8 cellular contexts compared by ENCODE assay signal in the genomic region with DNA sequence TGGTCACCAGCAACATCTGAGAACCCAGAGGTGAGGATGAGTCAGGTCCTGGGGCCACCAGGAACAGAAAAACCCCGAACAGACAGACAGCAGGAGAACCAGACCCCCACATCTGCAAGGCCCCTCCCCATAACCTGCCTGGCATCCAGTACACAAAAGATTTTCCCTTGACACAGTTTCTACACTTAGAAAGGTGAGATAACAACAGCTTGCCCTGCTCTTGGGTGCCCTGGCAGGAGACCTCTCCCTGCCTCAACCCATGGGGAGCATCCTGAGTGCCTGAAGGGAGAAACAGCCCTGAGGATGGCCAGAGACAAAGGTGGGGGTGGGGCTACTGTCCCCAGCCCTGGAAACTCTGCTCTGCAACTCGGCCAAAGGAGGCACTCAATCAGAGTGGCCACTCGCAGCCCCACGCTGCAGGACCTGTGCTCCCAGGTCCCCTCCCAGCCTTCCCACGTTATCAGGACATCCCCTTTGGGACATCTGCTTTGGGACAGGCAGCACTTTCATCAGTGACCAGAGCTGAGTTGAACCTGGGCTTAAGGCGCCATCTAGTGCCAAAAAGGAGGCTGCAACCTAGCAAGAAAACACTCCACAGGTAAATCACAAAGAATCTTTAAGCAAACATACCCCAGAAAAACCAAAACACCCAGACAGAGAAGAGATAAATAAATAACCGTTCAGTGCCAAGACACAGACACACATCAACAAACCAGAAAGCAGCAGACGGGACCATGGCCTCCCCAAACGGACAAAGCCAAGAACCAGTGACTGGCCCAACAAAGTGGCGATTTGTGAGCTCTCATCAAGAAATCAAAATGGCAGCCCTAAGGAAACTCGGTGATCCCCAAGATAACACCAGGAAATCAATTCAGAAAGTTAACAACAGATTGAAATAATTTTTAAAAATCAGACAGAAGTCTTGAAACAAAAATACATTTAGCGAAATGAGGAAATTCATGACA.
A peak's percentile ranks its signal among the peaks of the same experiment; 100 is the strongest.
DNase-seq lines count a peak whose midpoint lies in the region; ATAC-seq, FAIRE-seq and TF ChIP-seq lines count a peak whose summit lies in the region.

No MANE protein-coding gene starts in this region.

- ATAC-seq in HG02588 (IDR thresholded peaks at IDR 0.05; ENCODE audit: unreplicated experiment) (no peak), GM18868 (IDR thresholded peaks at IDR 0.05; ENCODE audit: unreplicated experiment) (no peak)

- intact Hi-C loops in activated T-helper 1 cell treated with anti-CD3 and anti-CD28 coated beads, Interleukin-12 subunit alpha, Interleukin-12 subunit beta, Interleukin-2, Interleukin-4 antibody, amounts not matched to agents 30 ng/mL and 10 ng/mL and 1 ng/mL, durations not matched to agents 14 hours and 24 hours and 36 hours (cut with micrococcal nuclease) = no loop called here

- no peak for FAIRE-seq in frontal cortex (lab: Jason Lieb, UNC)

- DNase-seq in DMS53 treated with DMSO at 0.1 percent for 48 hours (lab: John Stamatoyannopoulos, UW; ENCODE audit: unreplicated experiment) (peak; percentile 31), SK-N-DZ (ENCODE audit: low spot score) (peak; percentile 81), left kidney (ENCODE audit: low read depth, low spot score) (peak; percentile 56), frontal cortex (ENCODE audit: low spot score in 2 of 2) (no peak)
- no peak for DNase-seq in activated T-helper 1 cell treated with anti-CD3 and anti-CD28 coated beads, Interleukin-12 subunit alpha, Interleukin-12 subunit beta, Interleukin-2, Interleukin-4 antibody, amounts not matched to agents 30 ng/mL and 10 ng/mL and 1 ng/mL, durations not matched to agents 14 hours and 24 hours and 36 hours (ENCODE audit: low spot score)

- peaks cover 2% of the 10 kb centered on the region for H3K27me3 Mint-ChIP-seq in activated T-helper 1 cell treated with anti-CD3 and anti-CD28 coated beads, Interleukin-12 subunit alpha, Interleukin-12 subunit beta, Interleukin-2, Interleukin-4 antibody, amounts not matched to agents 30 ng/mL and 10 ng/mL and 1 ng/mL, durations not matched to agents 14 hours and 24 hours and 36 hours (ENCODE audit: insufficient read depth)

- no peaks in the 10 kb centered on the region for H3K4me1 Mint-ChIP-seq in activated T-helper 1 cell treated with anti-CD3 and anti-CD28 coated beads, Interleukin-12 subunit alpha, Interleukin-12 subunit beta, Interleukin-2, Interleukin-4 antibody, amounts not matched to agents 30 ng/mL and 10 ng/mL and 1 ng/mL, durations not matched to agents 14 hours and 24 hours and 36 hours (ENCODE audit: low read depth)

- H3K36me3 Mint-ChIP-seq in activated T-helper 1 cell treated with anti-CD3 and anti-CD28 coated beads, Interleukin-12 subunit alpha, Interleukin-12 subunit beta, Interleukin-2, Interleukin-4 antibody, amounts not matched to agents 30 ng/mL and 10 ng/mL and 1 ng/mL, durations not matched to agents 14 hours and 24 hours and 36 hours (ENCODE audit: low read depth) = no peaks in the 10 kb centered on the region

- H3K27ac Mint-ChIP-seq in activated T-helper 1 cell treated with anti-CD3 and anti-CD28 coated beads, Interleukin-12 subunit alpha, Interleukin-12 subunit beta, Interleukin-2, Interleukin-4 antibody, amounts not matched to agents 30 ng/mL and 10 ng/mL and 1 ng/mL, durations not matched to agents 14 hours and 24 hours and 36 hours = no peak overlapping the region

- H3K9me3 Mint-ChIP-seq in activated T-helper 1 cell treated with anti-CD3 and anti-CD28 coated beads, Interleukin-12 subunit alpha, Interleukin-12 subunit beta, Interleukin-2, Interleukin-4 antibody, amounts not matched to agents 30 ng/mL and 10 ng/mL and 1 ng/mL, durations not matched to agents 14 hours and 24 hours and 36 hours = no peaks in the 10 kb centered on the region

- TF ChIP-seq RAD21 in Ishikawa (IDR thresholded peaks at IDR 0.05; ENCODE audit: low read depth) = peak; percentile 74

- H3K4me3 Mint-ChIP-seq in activated T-helper 1 cell treated with anti-CD3 and anti-CD28 coated beads, Interleukin-12 subunit alpha, Interleukin-12 subunit beta, Interleukin-2, Interleukin-4 antibody, amounts not matched to agents 30 ng/mL and 10 ng/mL and 1 ng/mL, durations not matched to agents 14 hours and 24 hours and 36 hours = no peak overlapping the region

- TF ChIP-seq EP300 in Ishikawa (IDR thresholded peaks at IDR 0.05; ENCODE audit: borderline replicate concordance) = no peak

TF ChIP-seq in Ishikawa, 13 proteins besides CTCF, POLR2A, EP300 and RAD21:
- TF ChIP-seq YY1 (IDR thresholded peaks at IDR 0.05; ENCODE audit: low read depth) = no peak
- TF ChIP-seq EGR1 (IDR thresholded peaks at IDR 0.05) = no peak
- TF ChIP-seq TEAD4 (IDR thresholded peaks at IDR 0.05) = no peak
- TF ChIP-seq ZBTB7A (IDR thresholded peaks at IDR 0.05; ENCODE audit: low read depth) = no peak
- TF ChIP-seq NFIC (IDR thresholded peaks at IDR 0.05) = no peak
- TF ChIP-seq, protein P1, sequence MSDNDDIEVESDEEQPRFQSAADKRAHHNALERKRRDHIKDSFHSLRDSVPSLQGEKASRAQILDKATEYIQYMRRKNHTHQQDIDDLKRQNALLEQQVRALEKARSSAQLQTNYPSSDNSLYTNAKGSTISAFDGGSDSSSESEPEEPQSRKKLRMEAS (IDR thresholded peaks at IDR 0.05) = no peak
- TF ChIP-seq CREB1 (IDR thresholded peaks at IDR 0.05; ENCODE audit: low read depth) = no peak
- TF ChIP-seq, protein P2, sequence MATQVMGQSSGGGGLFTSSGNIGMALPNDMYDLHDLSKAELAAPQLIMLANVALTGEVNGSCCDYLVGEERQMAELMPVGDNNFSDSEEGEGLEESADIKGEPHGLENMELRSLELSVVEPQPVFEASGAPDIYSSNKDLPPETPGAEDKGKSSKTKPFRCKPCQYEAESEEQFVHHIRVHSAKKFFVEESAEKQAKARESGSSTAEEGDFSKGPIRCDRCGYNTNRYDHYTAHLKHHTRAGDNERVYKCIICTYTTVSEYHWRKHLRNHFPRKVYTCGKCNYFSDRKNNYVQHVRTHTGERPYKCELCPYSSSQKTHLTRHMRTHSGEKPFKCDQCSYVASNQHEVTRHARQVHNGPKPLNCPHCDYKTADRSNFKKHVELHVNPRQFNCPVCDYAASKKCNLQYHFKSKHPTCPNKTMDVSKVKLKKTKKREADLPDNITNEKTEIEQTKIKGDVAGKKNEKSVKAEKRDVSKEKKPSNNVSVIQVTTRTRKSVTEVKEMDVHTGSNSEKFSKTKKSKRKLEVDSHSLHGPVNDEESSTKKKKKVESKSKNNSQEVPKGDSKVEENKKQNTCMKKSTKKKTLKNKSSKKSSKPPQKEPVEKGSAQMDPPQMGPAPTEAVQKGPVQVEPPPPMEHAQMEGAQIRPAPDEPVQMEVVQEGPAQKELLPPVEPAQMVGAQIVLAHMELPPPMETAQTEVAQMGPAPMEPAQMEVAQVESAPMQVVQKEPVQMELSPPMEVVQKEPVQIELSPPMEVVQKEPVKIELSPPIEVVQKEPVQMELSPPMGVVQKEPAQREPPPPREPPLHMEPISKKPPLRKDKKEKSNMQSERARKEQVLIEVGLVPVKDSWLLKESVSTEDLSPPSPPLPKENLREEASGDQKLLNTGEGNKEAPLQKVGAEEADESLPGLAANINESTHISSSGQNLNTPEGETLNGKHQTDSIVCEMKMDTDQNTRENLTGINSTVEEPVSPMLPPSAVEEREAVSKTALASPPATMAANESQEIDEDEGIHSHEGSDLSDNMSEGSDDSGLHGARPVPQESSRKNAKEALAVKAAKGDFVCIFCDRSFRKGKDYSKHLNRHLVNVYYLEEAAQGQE (IDR thresholded peaks at IDR 0.05; ENCODE audit: low read depth) = no peak
- TF ChIP-seq FOXM1 (IDR thresholded peaks at IDR 0.05; ENCODE audit: borderline replicate concordance, low read depth) = no peak
- TF ChIP-seq TCF12 (IDR thresholded peaks at IDR 0.05; ENCODE audit: low read depth) = no peak
- TF ChIP-seq, protein P3, sequence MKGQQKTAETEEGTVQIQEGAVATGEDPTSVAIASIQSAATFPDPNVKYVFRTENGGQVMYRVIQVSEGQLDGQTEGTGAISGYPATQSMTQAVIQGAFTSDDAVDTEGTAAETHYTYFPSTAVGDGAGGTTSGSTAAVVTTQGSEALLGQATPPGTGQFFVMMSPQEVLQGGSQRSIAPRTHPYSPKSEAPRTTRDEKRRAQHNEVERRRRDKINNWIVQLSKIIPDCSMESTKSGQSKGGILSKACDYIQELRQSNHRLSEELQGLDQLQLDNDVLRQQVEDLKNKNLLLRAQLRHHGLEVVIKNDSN (IDR thresholded peaks at IDR 0.05) = no peak

Comparison
In these comparisons a context has a peak if more than half of its experiments do, and no peak if none do; other contexts are left out.
1. DNase-seq: peak in DMS53 treated with DMSO at 0.1 percent for 48 hours (single experiment), SK-N-DZ (single experiment) and left kidney (single experiment); none in frontal cortex (0 of 2) and activated T-helper 1 cell treated with anti-CD3 and anti-CD28 coated beads, Interleukin-12 subunit alpha, Interleukin-12 subunit beta, Interleukin-2, Interleukin-4 antibody, amounts not matched to agents 30 ng/mL and 10 ng/mL and 1 ng/mL, durations not matched to agents 14 hours and 24 hours and 36 hours (single experiment).